In genomic region chr22:25655536-25655935, GRCh38 we compare ENCODE assay signal across 18 cellular contexts.
"Had no signal": no experiment of that assay in that cellular context is flagged by ENCODE, and none has a peak within 500 bp of the region (broad histone marks: within the 10 kb centered on the region; RNA-seq: fewer than 3 reads in every experiment).

No MANE protein-coding gene starts in this region.

- H3K27ac ChIP-seq: breast epithelium, coronary artery, left lung, sigmoid colon, thyroid gland had no signal

- H3K4me3 Mint-ChIP-seq: nephron progenitor cell had no signal

- H3K4me1 Mint-ChIP-seq: nephron progenitor cell had no signal

- H3K9me3 Mint-ChIP-seq: nephron progenitor cell had no signal

- DNase-seq: activated CD4-positive, alpha-beta T cell treated with anti-CD3 and anti-CD28 coated beads, Interleukin-2, amount 50 U/mL, for 4 hours; activated CD4-positive, CD25-positive, alpha-beta regulatory T cell treated with anti-CD3 and anti-CD28 coated beads, Interleukin-2, amount 50 U/mL, for 72 hours; activated effector memory CD4-positive, alpha-beta T cell treated with anti-CD3 and anti-CD28 coated beads, Interleukin-2, amount 50 U/mL, for 16 hours; activated naive CD4-positive, alpha-beta T cell treated with anti-CD3 and anti-CD28 coated beads, Interleukin-2, amount 50 U/mL, for 16 hours; activated T-cell treated with anti-CD3 and anti-CD28 coated beads, Interleukin-2, amount 50 U/mL, for 1 hour; foreskin melanocyte; head of caudate nucleus; left lung; mammary epithelial cell; nephron progenitor cell; nucleus accumbens; sigmoid colon; stimulated activated CD4-positive, alpha-beta T cell treated with anti-CD3 and anti-CD28 coated beads, Interleukin-4, amount 100 ng/mL, for 4 hours; stimulated activated naive CD4-positive, alpha-beta T cell treated with Interleukin-2 at 50 U/mL for 16 hours; T1000; thyroid gland had no signal

- ATAC-seq: left lung had no signal

- H3K27ac Mint-ChIP-seq: nephron progenitor cell had no signal
